8 cellular contexts compared by ENCODE assay signal in genomic region chr12:52023976-52024688, GRCh38.
DNase-seq lines count a peak whose midpoint lies in the region; ATAC-seq, FAIRE-seq and TF ChIP-seq lines count a peak whose summit lies in the region.

No MANE protein-coding gene starts in this region.

- TF ChIP-seq CTCF in AG04449 (IDR thresholded peaks at IDR 0.05; ENCODE audit: insufficient read depth, low read length, missing control alignments), result no peak
- no peak for TF ChIP-seq CTCF in brain microvascular endothelial cell (IDR thresholded peaks at IDR 0.05; ENCODE audit: low read depth, low read length, missing control alignments)

- DNase-seq in AG04449 (ENCODE audit: low read depth, low spot score) (no peak), brain microvascular endothelial cell (no peak), GM19238 (ENCODE audit: insufficient read length, low spot score) (no peak), RKO (ENCODE audit: low spot score) (no peak), H54 (ENCODE audit: insufficient read length, low spot score) (no peak)

- no peaks in the 10 kb centered on the region for H3K9me3 ChIP-seq in HUES48 (ENCODE audit: control insufficient read depth, insufficient read depth, low read length)
- H3K9me3 ChIP-seq in muscle layer of duodenum (ENCODE audit: control insufficient read depth in 1 of 2, low read length in 2 of 2), result no peaks in the 10 kb centered on the region

- CTCF ChIA-PET in AG04449 (lab: Yijun Ruan, JAX), result interaction anchor here (0.7 to 32.6 kb wide), 23 partner anchors 1 to 856 kb away, joined by 3 to 1695 read pairs (median 7); partner anchors contain the start of genes ANKRD33, ATG101, NR4A1 and SMIM41

- no peak overlapping the region for H3K27ac ChIP-seq in HUES48 (ENCODE audit: low read depth, low read length)
- H3K27ac ChIP-seq in brain microvascular endothelial cell, result no peak overlapping the region
- peak overlapping the region; percentile 39 for H3K27ac ChIP-seq in muscle layer of duodenum (ENCODE audit: low read length)

- no peak for FAIRE-seq in H54 (lab: Jason Lieb, UNC)

- TF ChIP-seq POLR2A in H54 (IDR thresholded peaks at IDR 0.05; ENCODE audit: low read depth, low read length), result no peak

- H3K9ac ChIP-seq in HUES48 (ENCODE audit: low read depth, low read length), result no peak overlapping the region

- H3K4me3 ChIP-seq in AG04449 (ENCODE audit: low read depth, low read length) (peak overlapping the region; percentile 59), HUES48 (ENCODE audit: low read depth, low read length) (peak overlapping the region; percentile 61; the same call in 1 of the 2 replicates), brain microvascular endothelial cell (ENCODE audit: low read depth, low read length) (peak overlapping the region; percentile 42), muscle layer of duodenum (ENCODE audit: low read depth in 1 of 2, low read length in 2 of 2) (peak overlapping the region; percentile 42 to 68)

- H3K36me3 ChIP-seq in HUES48 (ENCODE audit: control insufficient read depth, insufficient read depth, low read length) (no peaks in the 10 kb centered on the region), brain microvascular endothelial cell (replicated peaks) (no peaks in the 10 kb centered on the region), muscle layer of duodenum (ENCODE audit: control insufficient read depth in 1 of 2, insufficient read depth in 2 of 2, low read length in 2 of 2) (no peaks in the 10 kb centered on the region)

- in situ Hi-C loops in brain microvascular endothelial cell (cut with HindIII; ENCODE audit: low pct_ligation_motif_present, low sequenced_read_pairs), result loop anchor here (5.0 kb wide), 1 partner anchor 58 kb away; no protein-coding TSS in a partner anchor

- H3K27me3 ChIP-seq in HUES48 (ENCODE audit: control insufficient read depth, insufficient read depth, low read length) (peaks cover 40% of the 10 kb centered on the region), brain microvascular endothelial cell (replicated peaks) (no peaks in the 10 kb centered on the region), muscle layer of duodenum (ENCODE audit: low read depth, low read length) (no peaks in the 10 kb centered on the region)

- POLR2A ChIA-PET in AG04449 (lab: Yijun Ruan, JAX), result interaction anchor here (0.7 to 1.0 kb wide), 2 partner anchors 8 to 20 kb away, joined by 3 read pairs; no protein-coding TSS in a partner anchor

- ATAC-seq in GM18511 (IDR thresholded peaks at IDR 0.05; ENCODE audit: unreplicated experiment), result no peak

- H3K4me1 ChIP-seq in HUES48 (ENCODE audit: control insufficient read depth, insufficient read depth, low read length) (peaks cover 13% of the 10 kb centered on the region; the same call in 1 of the 2 replicates), muscle layer of duodenum (ENCODE audit: control insufficient read depth in 1 of 2, insufficient read depth in 2 of 2, low read length in 2 of 2) (peaks cover 11 to 45% of the 10 kb centered on the region in 2 donors)
